ENCODE assay signal across 1 cellular context in genomic region chr6:131014080-131014776, GRCh38.
TF ChIP-seq lines count a peak whose summit lies in the region.

No MANE protein-coding gene starts in this region.

TF ChIP-seq in A549, 52 proteins besides CTCF, POLR2A, EP300 and RAD21 (continued from another document):
- TF ChIP-seq BCL3 (IDR thresholded peaks at IDR 0.05) (no peak), EHF (CRISPR knock-in tag; IDR thresholded peaks at IDR 0.05) (no peak), RARB (CRISPR knock-in tag; IDR thresholded peaks at IDR 0.05) (no peak), POLR2AphosphoS2 (conservative IDR thresholded peaks at IDR 0.05; ENCODE audit: low read length) (no peak), ZSCAN20 (CRISPR knock-in tag; IDR thresholded peaks at IDR 0.05) (no peak), REST (IDR thresholded peaks at IDR 0.05) (no peak), KDM1A (IDR thresholded peaks at IDR 0.05; ENCODE audit: low read depth) (no peak)
